ENCODE assay signal across 10 cellular contexts in genomic region chr11:9717040-9717357, GRCh38. TPM values are rescaled to one million over a fixed set of nuclear protein-coding genes. Genes with fewer than 3 reads are reported as not detected.
DNase-seq lines count a peak whose midpoint lies in the region; ATAC-seq and TF ChIP-seq lines count a peak whose summit lies in the region.
"Had no signal": no experiment of that assay in that cellular context is flagged by ENCODE, and none has a peak within 500 bp of the region (broad histone marks: within the 10 kb centered on the region; RNA-seq: fewer than 3 reads in every experiment).

No MANE protein-coding gene starts in this region.

- no peak for TF ChIP-seq CTCF in IMR-90 (conservative IDR thresholded peaks at IDR 0.05; ENCODE audit: low read depth, low read length)
- no peak for TF ChIP-seq CTCF in gastrocnemius medialis (IDR thresholded peaks at IDR 0.05 in 4 of 5, conservative IDR thresholded peaks at IDR 0.05 in 1 of 5)
- no peak for TF ChIP-seq CTCF in CD8-positive, alpha-beta T cell (IDR thresholded peaks at IDR 0.05)

- no peak overlapping the region for H2BK15ac ChIP-seq in IMR-90 (ENCODE audit: low read depth, low read length)

- no peak overlapping the region for H3K4ac ChIP-seq in IMR-90 (ENCODE audit: low read depth, low read length)

- no peak overlapping the region for H4K5ac ChIP-seq in IMR-90 (ENCODE audit: low read depth, low read length)

- no TSS peak for BruUV-seq in IMR-90 (replicated peaks; lab: Mats Ljungman, UMichigan)

- H3K4me1 Mint-ChIP-seq in CD4-positive, CD25-positive, alpha-beta regulatory T cell: peaks cover 4 to 27% (median 15%) of the 10 kb centered on the region in 4 donors
- peaks cover 13 to 26% (median 18%) of the 10 kb centered on the region in 7 donors for H3K4me1 Mint-ChIP-seq in naive thymus-derived CD4-positive, alpha-beta T cell
- peaks cover 17% of the 10 kb centered on the region for H3K4me1 Mint-ChIP-seq in CD8-positive, alpha-beta T cell (ENCODE audit: low read depth)

- no peak for DNase-seq in CD4-positive, CD25-positive, alpha-beta regulatory T cell
- DNase-seq in IMR-90 (no peak), caudate nucleus (lab: John Stamatoyannopoulos, UW) (no peak), gastrocnemius medialis (no peak)
- no peak for DNase-seq in naive thymus-derived CD4-positive, alpha-beta T cell
- no peak for DNase-seq in CD8-positive, alpha-beta T cell
- DNase-seq: immature natural killer cell, NCI-H1436, T-helper 17 cell had no signal

- no peak overlapping the region for H2AFZ ChIP-seq in IMR-90 (replicated peaks; ENCODE audit: low read length, poor library complexity)

- H2BK20ac ChIP-seq in IMR-90 (ENCODE audit: low read depth, low read length): 0 out of 2 replicates have a peak overlapping the region, but pooled peaks have one; percentile 36

- in situ Hi-C loops in IMR-90 (cut with MboI; ENCODE audit: low sequenced_read_pairs): no loop called here
- in situ Hi-C loops in gastrocnemius medialis (cut with MboI; ENCODE audit: low sequenced_read_pairs in 4 of 4): no loop called here

- H3K27ac Mint-ChIP-seq in CD4-positive, CD25-positive, alpha-beta regulatory T cell: peak overlapping the region; percentile 4 to 57 (median 43)
- peak overlapping the region in 2 of 9 donors; percentile 3 to 58 for H3K27ac Mint-ChIP-seq in naive thymus-derived CD4-positive, alpha-beta T cell
- no peak overlapping the region for H3K27ac Mint-ChIP-seq in CD8-positive, alpha-beta T cell
- H3K27ac Mint-ChIP-seq: immature natural killer cell, T-helper 17 cell had no signal

- intact Hi-C loops in IMR-90 (cut with micrococcal nuclease) (no loop called here), gastrocnemius medialis (cut with DNase I; ENCODE audit: low total_unique reads) (no loop called here)
- intact Hi-C loops in naive thymus-derived CD4-positive, alpha-beta T cell (cut with micrococcal nuclease): no loop called here
- intact Hi-C loops in CD8-positive, alpha-beta T cell (cut with DNase I, micrococcal nuclease): no loop called here

- H3K79me1 ChIP-seq in IMR-90 (ENCODE audit: low read depth in 1 of 2, low read length in 2 of 2): peaks cover 17 to 71% of the 10 kb centered on the region in 2 experiments

- H3K27ac ChIP-seq in CD4-positive, CD25-positive, alpha-beta regulatory T cell (ENCODE audit: insufficient read depth, low read length, poor library complexity, severe bottlenecking): no peak overlapping the region
- H3K27ac ChIP-seq in IMR-90 (ENCODE audit: insufficient read depth, low read length) (no peak overlapping the region), caudate nucleus (ENCODE audit: low read depth, low read length) (peak overlapping the region; percentile 9), gastrocnemius medialis (peak overlapping the region; percentile 28 to 76 (median 68))
- H3K27ac ChIP-seq in naive thymus-derived CD4-positive, alpha-beta T cell (ENCODE audit: low read depth, low read length): no peak overlapping the region
- no peak overlapping the region for H3K27ac ChIP-seq in CD8-positive, alpha-beta T cell (ENCODE audit: low read depth, low read length)

- ATAC-seq in CD4-positive, CD25-positive, alpha-beta regulatory T cell (ENCODE audit: low read depth in 2 of 2): no peak
- ATAC-seq in IMR-90 (ENCODE audit: low read depth) (no peak), gastrocnemius medialis (no peak), HG03460 (IDR thresholded peaks at IDR 0.05; ENCODE audit: unreplicated experiment) (no peak)
- no peak for ATAC-seq in naive thymus-derived CD4-positive, alpha-beta T cell
- no peak for ATAC-seq in CD8-positive, alpha-beta T cell
- ATAC-seq: T-helper 17 cell had no signal

- H3K4me2 ChIP-seq in IMR-90 (ENCODE audit: low read depth, low read length): no peak overlapping the region; the same call in 1 of the 2 replicates

- H3K9ac ChIP-seq in IMR-90 (ENCODE audit: low read depth, low read length): no peak overlapping the region

- no peak overlapping the region for H3K14ac ChIP-seq in IMR-90 (replicated peaks; ENCODE audit: low read depth, low read length)

- H3K27me3 ChIP-seq in CD4-positive, CD25-positive, alpha-beta regulatory T cell (ENCODE audit: control insufficient read depth, insufficient read depth, low read length): no peaks in the 10 kb centered on the region
- H3K27me3 ChIP-seq in IMR-90 (ENCODE audit: control insufficient read depth, insufficient read depth, low read length): no peaks in the 10 kb centered on the region
- H3K27me3 ChIP-seq in gastrocnemius medialis: no peaks in the 10 kb centered on the region
- no peaks in the 10 kb centered on the region for H3K27me3 ChIP-seq in naive thymus-derived CD4-positive, alpha-beta T cell (ENCODE audit: control insufficient read depth in 2 of 2, insufficient read depth in 2 of 2, low read length in 2 of 2)
- no peaks in the 10 kb centered on the region for H3K27me3 ChIP-seq in CD8-positive, alpha-beta T cell (ENCODE audit: insufficient read depth, low read length)

- no peak overlapping the region for H3K4me3 Mint-ChIP-seq in CD4-positive, CD25-positive, alpha-beta regulatory T cell
- peak overlapping the region in 1 of 10 donors; percentile 23 for H3K4me3 Mint-ChIP-seq in naive thymus-derived CD4-positive, alpha-beta T cell
- H3K4me3 Mint-ChIP-seq in CD8-positive, alpha-beta T cell: no peak overlapping the region
- H3K4me3 Mint-ChIP-seq: immature natural killer cell, T-helper 17 cell had no signal

- peak overlapping the region; percentile 83; the same call in 1 of the 2 replicates for H2AK5ac ChIP-seq in IMR-90 (ENCODE audit: low read depth, low read length)

- peaks cover 10% of the 10 kb centered on the region for H3K9me1 ChIP-seq in IMR-90 (ENCODE audit: insufficient read depth, low read length)

- dilution Hi-C loops in IMR-90 (cut with HindIII; ENCODE audit: low sequenced_read_pairs, unreplicated experiment): no loop called here

- H4K8ac ChIP-seq in IMR-90 (ENCODE audit: low read depth in 2 of 2, low read length in 2 of 2): peak overlapping the region in 1 of 2 experiments; percentile 82; a peak in 2 of 4 replicates

- peaks cover 5% of the 10 kb centered on the region for H3K36me3 ChIP-seq in CD4-positive, CD25-positive, alpha-beta regulatory T cell (ENCODE audit: control insufficient read depth, insufficient read depth, low read length)
- peaks cover 7% of the 10 kb centered on the region for H3K36me3 ChIP-seq in IMR-90 (ENCODE audit: control insufficient read depth, insufficient read depth, low read length)
- H3K36me3 ChIP-seq in gastrocnemius medialis: no peaks in the 10 kb centered on the region
- peaks cover 0 to 5% (median 0%) of the 10 kb centered on the region in 3 experiments for H3K36me3 ChIP-seq in naive thymus-derived CD4-positive, alpha-beta T cell (ENCODE audit: control insufficient read depth in 2 of 3, insufficient read depth in 3 of 3, low read length in 3 of 3)
- H3K36me3 ChIP-seq in CD8-positive, alpha-beta T cell (ENCODE audit: insufficient read depth, low read length): no peaks in the 10 kb centered on the region

- H3K36me3 Mint-ChIP-seq in CD4-positive, CD25-positive, alpha-beta regulatory T cell: peaks cover 28% of the 10 kb centered on the region
- peaks cover 7 to 33% (median 8%) of the 10 kb centered on the region in 5 donors for H3K36me3 Mint-ChIP-seq in naive thymus-derived CD4-positive, alpha-beta T cell
- H3K36me3 Mint-ChIP-seq in CD8-positive, alpha-beta T cell: peaks cover 3% of the 10 kb centered on the region

- H2BK120ac ChIP-seq in IMR-90 (ENCODE audit: low read depth, low read length): no peak overlapping the region

- peak overlapping the region; percentile 46 for H2BK5ac ChIP-seq in IMR-90 (ENCODE audit: low read depth, low read length, poor library complexity, severe bottlenecking)

- no peak overlapping the region for H4K91ac ChIP-seq in IMR-90 (ENCODE audit: insufficient read depth, low read depth, low read length)

- CTCF ChIA-PET in IMR-90 (lab: Yijun Ruan, JAX): no interaction called here
- CTCF ChIA-PET in naive thymus-derived CD4-positive, alpha-beta T cell (lab: Charles Lee): no interaction called here
- CTCF ChIA-PET in CD8-positive, alpha-beta T cell (lab: Charles Lee): no interaction called here

- H2AK9ac ChIP-seq in IMR-90 (replicated peaks; ENCODE audit: low read depth, low read length, poor library complexity): no peak overlapping the region

- peaks cover 0 to 2% (median 0%) of the 10 kb centered on the region in 7 donors for H3K9me3 Mint-ChIP-seq in CD4-positive, CD25-positive, alpha-beta regulatory T cell
- peaks cover 0 to 16% (median 0%) of the 10 kb centered on the region in 11 donors for H3K9me3 Mint-ChIP-seq in naive thymus-derived CD4-positive, alpha-beta T cell
- no peaks in the 10 kb centered on the region for H3K9me3 Mint-ChIP-seq in CD8-positive, alpha-beta T cell
- H3K9me3 Mint-ChIP-seq: immature natural killer cell had no signal

- TF ChIP-seq RAD21 in IMR-90 (IDR thresholded peaks at IDR 0.05; ENCODE audit: low read length): no peak

- H3K4me3 ChIP-seq in CD4-positive, CD25-positive, alpha-beta regulatory T cell (ENCODE audit: low read depth, low read length): no peak overlapping the region
- H3K4me3 ChIP-seq in IMR-90 (ENCODE audit: insufficient read depth, low read depth, low read length) (no peak overlapping the region), gastrocnemius medialis (no peak overlapping the region)
- H3K4me3 ChIP-seq in naive thymus-derived CD4-positive, alpha-beta T cell (ENCODE audit: low read length): no peak overlapping the region
- no peak overlapping the region for H3K4me3 ChIP-seq in CD8-positive, alpha-beta T cell (ENCODE audit: low read depth, low read length)

- H3K23ac ChIP-seq in IMR-90 (ENCODE audit: low read depth, low read length): no peak overlapping the region

- H3K18ac ChIP-seq in IMR-90 (ENCODE audit: low read depth, low read length): peak overlapping the region; percentile 42; the same call in 1 of the 2 replicates

- 100% methylated on average over 3 of the region's 3 CpGs; no CpG with 5 or more reads in 1 of the 2 experiments for WGBS in IMR-90 (ENCODE audit: extremely low coverage in 2 of 2, insufficient read length in 1 of 2), 2 experiments

- no peaks in the 10 kb centered on the region for H3K9me3 ChIP-seq in CD4-positive, CD25-positive, alpha-beta regulatory T cell (ENCODE audit: control insufficient read depth in 2 of 2, low read length in 2 of 2)
- H3K9me3 ChIP-seq in IMR-90 (ENCODE audit: control insufficient read depth, insufficient read depth, low read length): no peaks in the 10 kb centered on the region; the same call in 1 of the 2 replicates
- no peaks in the 10 kb centered on the region for H3K9me3 ChIP-seq in gastrocnemius medialis
- no peaks in the 10 kb centered on the region for H3K9me3 ChIP-seq in naive thymus-derived CD4-positive, alpha-beta T cell (ENCODE audit: control insufficient read depth in 2 of 3, low read length in 3 of 3)
- H3K9me3 ChIP-seq in CD8-positive, alpha-beta T cell (ENCODE audit: low read length): no peaks in the 10 kb centered on the region

- H3K27me3 Mint-ChIP-seq in CD4-positive, CD25-positive, alpha-beta regulatory T cell: no peaks in the 10 kb centered on the region
- H3K27me3 Mint-ChIP-seq in naive thymus-derived CD4-positive, alpha-beta T cell: peaks cover 0 to 5% (median 3%) of the 10 kb centered on the region in 5 donors
- H3K27me3 Mint-ChIP-seq in CD8-positive, alpha-beta T cell (ENCODE audit: low read depth): peaks cover 3% of the 10 kb centered on the region

- H3K56ac ChIP-seq in IMR-90 (ENCODE audit: extremely low read depth, insufficient read depth, low read length): no peak overlapping the region

- H3K4me1 ChIP-seq in CD4-positive, CD25-positive, alpha-beta regulatory T cell (ENCODE audit: control insufficient read depth, insufficient read depth, low read length, poor library complexity, severe bottlenecking): no peaks in the 10 kb centered on the region
- H3K4me1 ChIP-seq in IMR-90 (ENCODE audit: control insufficient read depth, insufficient read depth, low read length) (peaks cover 3% of the 10 kb centered on the region; the same call in 1 of the 2 replicates), gastrocnemius medialis (peaks cover 10 to 26% of the 10 kb centered on the region in 2 donors)
- no peaks in the 10 kb centered on the region for H3K4me1 ChIP-seq in naive thymus-derived CD4-positive, alpha-beta T cell (ENCODE audit: control insufficient read depth in 2 of 2, insufficient read depth in 2 of 2, low read length in 2 of 2)
- no peaks in the 10 kb centered on the region for H3K4me1 ChIP-seq in CD8-positive, alpha-beta T cell (ENCODE audit: insufficient read depth, low read length)

- POLR2A ChIA-PET in IMR-90 (lab: Charles Lee; ENCODE audit: unreplicated experiment): no interaction called here
- POLR2A ChIA-PET in naive thymus-derived CD4-positive, alpha-beta T cell (lab: Charles Lee): no interaction called here
- POLR2A ChIA-PET in CD8-positive, alpha-beta T cell (lab: Charles Lee): interaction anchor here (0.6 to 1.3 kb wide), 2 partner anchors 47 to 179 kb away, joined by 3 read pairs; no protein-coding TSS in a partner anchor

- no peaks in the 10 kb centered on the region; the same call in 1 of the 2 replicates for H4K20me1 ChIP-seq in IMR-90 (ENCODE audit: insufficient read depth, low read length)

- TF ChIP-seq POLR2A in IMR-90 (IDR thresholded peaks at IDR 0.05; ENCODE audit: low read depth, low read length) (no peak), gastrocnemius medialis (IDR thresholded peaks at IDR 0.05) (no peak)

RNA-seq across cellular contexts. Expression of gene SWAP70, which starts 53.1 kb away (rescaled TPM):
- 6.1 TPM for total RNA-seq in CD4-positive, CD25-positive, alpha-beta regulatory T cell
- 10 to 100 TPM; 10.6 to 16.3 (median 14.0) TPM for polyA plus RNA-seq in CD4-positive, CD25-positive, alpha-beta regulatory T cell
- total RNA-seq in IMR-90 (2012; rRNA removed) (19.9 and 28.9 TPM in 2 replicates), gastrocnemius medialis (10 to 100 TPM in 1 of 4 donors, 1 to 10 TPM in 3; 6.5 to 14.4 (median 9.1) TPM)
- 12.6 and 15.5 TPM in 2 replicates for polyA plus RNA-seq in IMR-90 (2012; rRNA removed)
- 4.8 and 7.0 TPM in 2 replicates for polyA plus RNA-seq in IMR-90 (2012; cell fraction: cytosol; rRNA removed)
- 2.0 and 11.4 TPM in 2 replicates for polyA plus RNA-seq in IMR-90 (2012; cell fraction: nucleus; rRNA removed; ENCODE audit: low replicate concordance)
- total RNA-seq in naive thymus-derived CD4-positive, alpha-beta T cell: 10 to 100 TPM in 1 of 5 experiments, 1 to 10 TPM in 4; 4.2 to 15.6 (median 7.0) TPM
- polyA plus RNA-seq in naive thymus-derived CD4-positive, alpha-beta T cell: 1 to 10 TPM; 2.3 to 3.4 TPM
- total RNA-seq in CD8-positive, alpha-beta T cell: 1 to 10 TPM; 4.2 to 4.6 TPM

Comparison
In these comparisons a context has a peak if more than half of its experiments do, and no peak if none do; other contexts are left out.
1. H3K27ac ChIP-seq: peak in caudate nucleus (single experiment) and gastrocnemius medialis (4 of 4); none in CD4-positive, CD25-positive, alpha-beta regulatory T cell (single experiment), IMR-90 (single experiment), naive thymus-derived CD4-positive, alpha-beta T cell (single experiment) and CD8-positive, alpha-beta T cell (single experiment).